14 cellular contexts compared by ENCODE assay signal in the genomic region with DNA sequence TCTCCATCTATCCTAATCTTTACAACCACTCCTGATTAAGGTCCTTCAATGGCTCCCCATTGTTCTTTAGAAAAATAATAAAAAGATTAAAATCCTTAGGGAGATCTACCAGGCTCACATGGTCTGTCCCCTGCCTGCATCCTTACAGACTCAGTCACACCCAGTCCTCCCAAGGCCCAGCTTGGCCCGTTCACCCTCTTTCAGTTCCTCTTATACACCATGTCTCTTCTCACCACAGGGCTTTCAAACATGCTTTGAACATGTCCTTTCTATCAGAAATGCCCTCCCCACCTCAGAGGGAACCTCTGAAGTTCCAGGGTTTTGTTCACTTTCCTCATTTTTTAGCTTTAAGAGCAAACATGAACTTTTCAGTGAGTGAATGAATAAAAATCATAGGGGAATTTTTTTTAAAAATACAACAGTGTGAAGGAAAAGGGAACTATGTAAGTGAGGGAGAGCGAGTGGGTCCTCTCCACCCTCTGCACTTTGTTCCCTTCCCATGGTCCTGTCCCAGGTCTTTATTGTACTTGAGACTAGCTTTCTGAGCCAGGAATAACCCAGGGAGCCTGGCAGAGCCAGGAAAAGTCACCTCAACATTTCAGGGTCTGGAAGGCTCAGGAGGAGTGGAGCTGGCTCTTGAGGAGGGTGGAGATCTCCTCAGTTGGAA. TPM values are rescaled to one million over a fixed set of nuclear protein-coding genes. Genes with fewer than 3 reads are reported as not detected.
DNase-seq lines count a peak whose midpoint lies in the region; ATAC-seq, FAIRE-seq and TF ChIP-seq lines count a peak whose summit lies in the region.
"Had no signal": no experiment of that assay in that cellular context is flagged by ENCODE, and none has a peak within 500 bp of the region (broad histone marks: within the 10 kb centered on the region; RNA-seq: fewer than 3 reads in every experiment).

No MANE protein-coding gene starts in this region.

- POLR2A ChIA-PET in CD8-positive, alpha-beta memory T cell (lab: Charles Lee): no interaction called here

- no peak overlapping the region for H3K4me3 ChIP-seq in CD8-positive, alpha-beta memory T cell (ENCODE audit: low read length)
- no peak overlapping the region for H3K4me3 ChIP-seq in Peyer's patch
- H3K4me3 ChIP-seq: heart right ventricle, SJSA1 had no signal

- no peaks in the 10 kb centered on the region for H3K4me1 ChIP-seq in CD8-positive, alpha-beta memory T cell (ENCODE audit: insufficient read depth, low read length)
- H3K4me1 ChIP-seq in Peyer's patch: no peaks in the 10 kb centered on the region
- no peaks in the 10 kb centered on the region for H3K4me1 ChIP-seq in foreskin keratinocyte
- H3K4me1 ChIP-seq: heart right ventricle, SJSA1 had no signal

- no peak for TF ChIP-seq POLR2A in GM12891 (IDR thresholded peaks at IDR 0.05; ENCODE audit: low read depth, low read length)
- TF ChIP-seq POLR2A in Peyer's patch (IDR thresholded peaks at IDR 0.05): no peak

- CTCF ChIA-PET in CD8-positive, alpha-beta memory T cell (lab: Charles Lee): no interaction called here
- CTCF ChIA-PET in activated CD8-positive, alpha-beta memory T cell treated with anti-CD3 and anti-CD28 coated beads, Interleukin-2, amount 10 ng/mL, durations not matched to agents 7 days and 5 days (lab: Charles Lee): no interaction called here

- H3K27me3 ChIP-seq in CD8-positive, alpha-beta memory T cell (ENCODE audit: insufficient read depth, low read length, poor library complexity, severe bottlenecking): no peaks in the 10 kb centered on the region
- H3K27me3 ChIP-seq in Peyer's patch (no peaks in the 10 kb centered on the region), foreskin keratinocyte (no peaks in the 10 kb centered on the region)

- peak; percentile 21 for DNase-seq in GM12891 (ENCODE audit: insufficient read length, low spot score)
- no peak for DNase-seq in CD8-positive, alpha-beta memory T cell
- no peak for DNase-seq in Peyer's patch
- no peak for DNase-seq in foreskin keratinocyte
- DNase-seq in activated CD8-positive, alpha-beta memory T cell treated with anti-CD3 and anti-CD28 coated beads, Interleukin-2, amount 10 ng/mL, durations not matched to agents 7 days and 5 days: no peak
- DNase-seq: activated CD4-positive, alpha-beta T cell treated with anti-CD3 and anti-CD28 coated beads, Interleukin-2, amount 10 ng/mL, durations not matched to agents 7 days and 5 days; heart right ventricle; NCI-H2171 had no signal

- H3K36me3 Mint-ChIP-seq in CD8-positive, alpha-beta memory T cell: no peaks in the 10 kb centered on the region
- H3K36me3 Mint-ChIP-seq in activated CD8-positive, alpha-beta memory T cell treated with anti-CD3 and anti-CD28 coated beads, Interleukin-2, amount 10 ng/mL, durations not matched to agents 7 days and 5 days: no peaks in the 10 kb centered on the region
- H3K36me3 Mint-ChIP-seq: memory B cell had no signal

- H3K27me3 Mint-ChIP-seq in CD8-positive, alpha-beta memory T cell: peaks cover 3 to 8% of the 10 kb centered on the region in 2 donors
- H3K27me3 Mint-ChIP-seq in activated CD8-positive, alpha-beta memory T cell treated with anti-CD3 and anti-CD28 coated beads, Interleukin-2, amount 10 ng/mL, durations not matched to agents 7 days and 5 days: no peaks in the 10 kb centered on the region
- H3K27me3 Mint-ChIP-seq: activated CD4-positive, alpha-beta T cell treated with anti-CD3 and anti-CD28 coated beads, Interleukin-2, amount 10 ng/mL, durations not matched to agents 7 days and 5 days had no signal

- no peaks in the 10 kb centered on the region for H3K4me1 Mint-ChIP-seq in CD8-positive, alpha-beta memory T cell
- H3K4me1 Mint-ChIP-seq in activated CD8-positive, alpha-beta memory T cell treated with anti-CD3 and anti-CD28 coated beads, Interleukin-2, amount 10 ng/mL, durations not matched to agents 7 days and 5 days: no peaks in the 10 kb centered on the region
- H3K4me1 Mint-ChIP-seq: activated CD4-positive, alpha-beta T cell treated with anti-CD3 and anti-CD28 coated beads, Interleukin-2, amount 10 ng/mL, durations not matched to agents 7 days and 5 days; memory B cell had no signal

- peak; percentile 33 for FAIRE-seq in GM12891 (lab: Jason Lieb, UNC)

- H3K4me3 Mint-ChIP-seq in CD8-positive, alpha-beta memory T cell: no peak overlapping the region
- H3K4me3 Mint-ChIP-seq in activated CD8-positive, alpha-beta memory T cell treated with anti-CD3 and anti-CD28 coated beads, Interleukin-2, amount 10 ng/mL, durations not matched to agents 7 days and 5 days: no peak overlapping the region
- H3K4me3 Mint-ChIP-seq: activated CD4-positive, alpha-beta T cell treated with anti-CD3 and anti-CD28 coated beads, Interleukin-2, amount 10 ng/mL, durations not matched to agents 7 days and 5 days; memory B cell had no signal

- no peak overlapping the region for H3K27ac ChIP-seq in CD8-positive, alpha-beta memory T cell (ENCODE audit: low read depth, low read length)
- H3K27ac ChIP-seq in Peyer's patch (no peak overlapping the region), foreskin keratinocyte (no peak overlapping the region)
- H3K27ac ChIP-seq: heart right ventricle, SJSA1 had no signal

- H3K9me3 ChIP-seq in CD8-positive, alpha-beta memory T cell (ENCODE audit: low read length): no peaks in the 10 kb centered on the region
- no peaks in the 10 kb centered on the region for H3K9me3 ChIP-seq in Peyer's patch
- H3K9me3 ChIP-seq: heart right ventricle, SJSA1 had no signal

- ATAC-seq in GM19372 (IDR thresholded peaks at IDR 0.05; ENCODE audit: low read depth, unreplicated experiment) (peak; percentile 99), HG02798 (IDR thresholded peaks at IDR 0.05; ENCODE audit: poor library complexity, unreplicated experiment) (peak; percentile 98), HG03520 (IDR thresholded peaks at IDR 0.05; ENCODE audit: unreplicated experiment) (peak; percentile 99), foreskin keratinocyte (no peak)
- no peak for ATAC-seq in activated CD8-positive, alpha-beta memory T cell treated with anti-CD3 and anti-CD28 coated beads, Interleukin-2, amount 10 ng/mL, durations not matched to agents 7 days and 5 days
- ATAC-seq: heart right ventricle had no signal

- no peaks in the 10 kb centered on the region for H3K36me3 ChIP-seq in CD8-positive, alpha-beta memory T cell (ENCODE audit: insufficient read depth, low read length)
- no peaks in the 10 kb centered on the region for H3K36me3 ChIP-seq in Peyer's patch
- H3K36me3 ChIP-seq: heart right ventricle, SJSA1 had no signal

- peak overlapping the region in 1 of 8 donors; percentile 25 for H3K27ac Mint-ChIP-seq in CD8-positive, alpha-beta memory T cell
- no peak overlapping the region for H3K27ac Mint-ChIP-seq in activated CD8-positive, alpha-beta memory T cell treated with anti-CD3 and anti-CD28 coated beads, Interleukin-2, amount 10 ng/mL, durations not matched to agents 7 days and 5 days
- H3K27ac Mint-ChIP-seq: activated CD4-positive, alpha-beta T cell treated with anti-CD3 and anti-CD28 coated beads, Interleukin-2, amount 10 ng/mL, durations not matched to agents 7 days and 5 days; memory B cell had no signal

- peaks cover 0 to 6% (median 0%) of the 10 kb centered on the region in 5 donors for H3K9me3 Mint-ChIP-seq in CD8-positive, alpha-beta memory T cell
- H3K9me3 Mint-ChIP-seq in activated CD8-positive, alpha-beta memory T cell treated with anti-CD3 and anti-CD28 coated beads, Interleukin-2, amount 10 ng/mL, durations not matched to agents 7 days and 5 days (ENCODE audit: low read depth): no peaks in the 10 kb centered on the region
- H3K9me3 Mint-ChIP-seq: activated CD4-positive, alpha-beta T cell treated with anti-CD3 and anti-CD28 coated beads, Interleukin-2, amount 10 ng/mL, durations not matched to agents 7 days and 5 days; memory B cell had no signal

- TF ChIP-seq CTCF in Peyer's patch (IDR thresholded peaks at IDR 0.05): no peak
- no peak for TF ChIP-seq CTCF in foreskin keratinocyte (conservative IDR thresholded peaks at IDR 0.05)

TF ChIP-seq in GM12891, 5 proteins besides CTCF, POLR2A, EP300 and RAD21:
- TF ChIP-seq SPI1 (IDR thresholded peaks at IDR 0.05; ENCODE audit: low read depth, low read length) (peak; percentile 97), POLR2AphosphoS5 (IDR thresholded peaks at IDR 0.05; ENCODE audit: low read depth, low read length) (no peak), TAF1 (IDR thresholded peaks at IDR 0.05; ENCODE audit: low read depth, low read length) (no peak), PAX5 (IDR thresholded peaks at IDR 0.05; ENCODE audit: insufficient read depth, low read length, severe bottlenecking) (no peak)

RNA-seq across cellular contexts. Expression of a gene that starts 55.3 kb away (rescaled TPM):
- not detected for polyA plus RNA-seq in GM12891 (2012; ENCODE audit: low read depth, missing spikeins)
- total RNA-seq in CD8-positive, alpha-beta memory T cell: not detected
- not detected for polyA plus RNA-seq in CD8-positive, alpha-beta memory T cell
- total RNA-seq in Peyer's patch (not detected), foreskin keratinocyte (not detected in 2 replicates)
- polyA plus RNA-seq in foreskin keratinocyte: not detected in 2 replicates
- not detected for total RNA-seq in activated CD8-positive, alpha-beta memory T cell treated with anti-CD3 and anti-CD28 coated beads, Interleukin-2, amount 10 ng/mL, durations not matched to agents 7 days and 5 days
- total RNA-seq: activated CD4-positive, alpha-beta T cell treated with anti-CD3 and anti-CD28 coated beads, Interleukin-2, amount 10 ng/mL, durations not matched to agents 7 days and 5 days; heart right ventricle; HT1080; SJSA1 had no signal
- polyA plus RNA-seq: heart right ventricle had no signal

Comparison
In these comparisons a context has a peak if more than half of its experiments do, and no peak if none do; other contexts are left out.
1. ATAC-seq: peak in GM19372 (single experiment), HG02798 (single experiment) and HG03520 (single experiment); none in foreskin keratinocyte (single experiment) and activated CD8-positive, alpha-beta memory T cell treated with anti-CD3 and anti-CD28 coated beads, Interleukin-2, amount 10 ng/mL, durations not matched to agents 7 days and 5 days (single experiment).